19 cellular contexts compared by ENCODE assay signal in genomic region chr3:87199621-87200020, GRCh38. TPM values are rescaled to one million over a fixed set of nuclear protein-coding genes. Genes with fewer than 3 reads are reported as not detected.
DNase-seq lines count a peak whose midpoint lies in the region; TF ChIP-seq lines count a peak whose summit lies in the region.
"Had no signal": no experiment of that assay in that cellular context is flagged by ENCODE, and none has a peak within 500 bp of the region (broad histone marks: within the 10 kb centered on the region; RNA-seq: fewer than 3 reads in every experiment).

No MANE protein-coding gene starts in this region.

- TF ChIP-seq CTCF in endodermal cell (conservative IDR thresholded peaks at IDR 0.05) (no peak), smooth muscle cell (IDR thresholded peaks at IDR 0.05; ENCODE audit: borderline replicate concordance, insufficient read depth, poor library complexity, severe bottlenecking) (no peak), GM20000 (IDR thresholded peaks at IDR 0.05; ENCODE audit: extremely low read depth, missing control alignments) (no peak)

- H3K36me3 ChIP-seq in endodermal cell (ENCODE audit: control insufficient read depth, insufficient read depth, low read length) = no peaks in the 10 kb centered on the region
- no peaks in the 10 kb centered on the region for H3K36me3 ChIP-seq in smooth muscle cell (ENCODE audit: low read depth)
- H3K36me3 ChIP-seq: BLaER1 had no signal

- H3K9ac ChIP-seq in endodermal cell (ENCODE audit: extremely low read depth, low read length, poor library complexity, severe bottlenecking) (no peak overlapping the region), smooth muscle cell (ENCODE audit: low read depth) (no peak overlapping the region)
- H3K9ac ChIP-seq: BLaER1 had no signal

- H3K4me3 Mint-ChIP-seq in endodermal cell = no peak overlapping the region
- H3K4me3 Mint-ChIP-seq: B cell; CD4-positive, CD25-positive, alpha-beta regulatory T cell; CD8-positive, alpha-beta T cell had no signal

- peaks cover 19% of the 10 kb centered on the region for H3K4me1 Mint-ChIP-seq in endodermal cell
- H3K4me1 Mint-ChIP-seq: B cell; CD4-positive, CD25-positive, alpha-beta regulatory T cell had no signal

- H3K4me2 ChIP-seq in smooth muscle cell = no peak overlapping the region
- H3K4me2 ChIP-seq: BLaER1 had no signal

- peaks cover 25% of the 10 kb centered on the region for H3K9me3 Mint-ChIP-seq in endodermal cell

- no peaks in the 10 kb centered on the region for H3K79me2 ChIP-seq in smooth muscle cell (ENCODE audit: low read depth)

- no peaks in the 10 kb centered on the region for H3K27me3 ChIP-seq in endodermal cell (ENCODE audit: control insufficient read depth, insufficient read depth, low read length, poor library complexity, severe bottlenecking)
- H3K27me3 ChIP-seq in smooth muscle cell (ENCODE audit: low read depth) = no peaks in the 10 kb centered on the region
- H3K27me3 ChIP-seq: BLaER1 had no signal

- H3K9me3 ChIP-seq in endodermal cell (ENCODE audit: control insufficient read depth, low read length) (peaks cover 23% of the 10 kb centered on the region), smooth muscle cell (replicated peaks; ENCODE audit: low read depth) (no peaks in the 10 kb centered on the region)
- H3K9me3 ChIP-seq: Caco-2 had no signal

- H3K4me1 ChIP-seq in endodermal cell (ENCODE audit: control insufficient read depth, insufficient read depth, low read length) = no peaks in the 10 kb centered on the region
- H3K4me1 ChIP-seq in smooth muscle cell (ENCODE audit: low read depth) = no peaks in the 10 kb centered on the region
- H3K4me1 ChIP-seq: BLaER1, Caco-2 had no signal

- DNase-seq in NCI-H146 (lab: John Stamatoyannopoulos, UW) (peak; percentile 12), NCI-H146 treated with DMSO at 0.1 percent for 48 hours (lab: John Stamatoyannopoulos, UW; ENCODE audit: unreplicated experiment) (no peak), NCI-H69 (lab: John Stamatoyannopoulos, UW) (peak; percentile 55), endodermal cell (no peak), smooth muscle cell (lab: John Stamatoyannopoulos, UW; ENCODE audit: unreplicated experiment) (no peak), GM20000 (ENCODE audit: low spot score) (no peak), middle frontal gyrus (ENCODE audit: extremely low spot score, low spot score) (no peak)
- DNase-seq in activated CD4-positive, alpha-beta T cell treated with anti-CD3 and anti-CD28 coated beads for 4 hours = no peak
- DNase-seq: Caco-2; CD4-positive, CD25-positive, alpha-beta regulatory T cell; CD8-positive, alpha-beta T cell; DMS153; DND-41; H7; HCEC 1CT had no signal

- WGBS in endodermal cell (ENCODE audit: insufficient coverage in 1 of 2, insufficient read length in 1 of 2), 2 experiments = 80 to 83% methylated on average over 1 to 2 of the region's 2 CpGs
- 84% methylated on average over 2 of the region's 2 CpGs for WGBS in smooth muscle cell (ENCODE audit: low lambda C conversion rate)

- H3K36me3 Mint-ChIP-seq in endodermal cell (ENCODE audit: low read depth) = peaks cover 4% of the 10 kb centered on the region
- H3K36me3 Mint-ChIP-seq: CD4-positive, CD25-positive, alpha-beta regulatory T cell; CD8-positive, alpha-beta T cell had no signal

- no peak overlapping the region for H3K27ac Mint-ChIP-seq in endodermal cell
- H3K27ac Mint-ChIP-seq: B cell; CD4-positive, CD25-positive, alpha-beta regulatory T cell; CD8-positive, alpha-beta T cell had no signal

- no peaks in the 10 kb centered on the region for H3F3A ChIP-seq in smooth muscle cell (ENCODE audit: low read depth)

- no peaks in the 10 kb centered on the region for H4K20me1 ChIP-seq in smooth muscle cell (ENCODE audit: low read depth)
- H4K20me1 ChIP-seq: BLaER1 had no signal

- H3K27me3 Mint-ChIP-seq in endodermal cell (ENCODE audit: insufficient read depth) = no peaks in the 10 kb centered on the region

- H3K27ac ChIP-seq in endodermal cell (ENCODE audit: low read depth, low read length) = peak overlapping the region; percentile 6
- H3K27ac ChIP-seq in smooth muscle cell (ENCODE audit: low read depth) = no peak overlapping the region
- H3K27ac ChIP-seq: 22Rv1, BLaER1, C4-2B had no signal

- H3K4me3 ChIP-seq in endodermal cell (ENCODE audit: low read length) (no peak overlapping the region), smooth muscle cell (no peak overlapping the region)
- H3K4me3 ChIP-seq: BLaER1 had no signal

- H2AFZ ChIP-seq in smooth muscle cell (ENCODE audit: low read depth) = peak overlapping the region; percentile 54

RNA-seq across cellular contexts. Expression of gene CHMP2B, which starts 27.5 kb away (rescaled TPM):
- total RNA-seq in endodermal cell (10 to 100 TPM; 31.7 to 44.0 TPM), smooth muscle cell (43.2 and 44.6 TPM in 2 replicates)
- 38.1 TPM for polyA plus RNA-seq in endodermal cell (2013, experiment 1 of 2)
- 35.9 TPM for polyA plus RNA-seq in endodermal cell (2013, experiment 2 of 2)
- 49.0 and 52.0 TPM in 2 replicates for polyA plus RNA-seq in smooth muscle cell

Comparison
In these comparisons a context has a peak if more than half of its experiments do, and no peak if none do; other contexts are left out.
1. DNase-seq: peak in NCI-H146 (single experiment) and NCI-H69 (single experiment); none in NCI-H146 treated with DMSO at 0.1 percent for 48 hours (single experiment), endodermal cell (single experiment), smooth muscle cell (single experiment), GM20000 (single experiment), middle frontal gyrus (single experiment) and activated CD4-positive, alpha-beta T cell treated with anti-CD3 and anti-CD28 coated beads for 4 hours (0 of 2).